1 cellular context compared by ENCODE assay signal in the genomic region with DNA sequence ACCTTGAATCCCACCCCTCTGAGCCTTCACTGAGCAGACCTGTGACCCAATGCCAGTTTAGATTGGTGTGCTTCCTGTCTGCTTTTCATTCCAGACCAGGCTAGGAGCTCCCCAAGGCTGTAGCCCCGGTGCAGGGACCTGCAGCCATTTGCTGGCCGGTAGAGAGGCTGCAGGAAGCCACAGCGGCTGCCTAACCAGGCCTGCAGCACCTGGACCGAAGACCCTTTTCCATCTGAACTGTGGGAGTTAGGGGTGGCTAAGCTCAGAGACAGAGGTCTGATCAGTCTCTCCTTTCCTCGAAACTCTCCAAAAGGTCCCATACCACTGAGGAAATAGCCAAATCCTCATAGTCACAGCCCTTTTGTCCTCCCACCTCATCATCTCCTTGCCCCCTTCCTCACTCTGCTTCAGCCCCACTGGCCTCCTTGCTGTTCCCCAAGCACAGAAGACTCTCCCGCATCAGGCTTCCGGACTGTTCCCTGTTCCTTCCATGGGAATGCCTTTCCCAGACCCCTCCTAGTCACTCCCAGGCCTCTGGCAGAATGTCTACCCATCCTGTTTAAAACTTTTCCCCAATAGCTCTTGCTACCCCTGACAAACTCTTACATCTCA.
TF ChIP-seq lines count a peak whose summit lies in the region.

No MANE protein-coding gene starts in this region.

TF ChIP-seq in GM23338, 12 proteins besides CTCF, POLR2A, EP300 and RAD21 (continued from another document):
- TF ChIP-seq ZNF462 (CRISPR knock-in tag; IDR thresholded peaks at IDR 0.05), result no peak
- no peak for TF ChIP-seq JUNB (IDR thresholded peaks at IDR 0.05; ENCODE audit: unreplicated experiment)
- TF ChIP-seq CREB1 (CRISPR knock-in tag; IDR thresholded peaks at IDR 0.05; ENCODE audit: low read depth), result no peak
- no peak for TF ChIP-seq EZH2 (IDR thresholded peaks at IDR 0.05; ENCODE audit: low read depth, unreplicated experiment)
- no peak for TF ChIP-seq STAT1 (IDR thresholded peaks at IDR 0.05; ENCODE audit: unreplicated experiment)
- TF ChIP-seq ZNF331 (CRISPR knock-in tag; IDR thresholded peaks at IDR 0.05; ENCODE audit: low read depth), result no peak
